Comparison of ENCODE assay signal across 8 cellular contexts in genomic region chr20:62501801-62502495, GRCh38. TPM values are rescaled to one million over a fixed set of nuclear protein-coding genes. Genes with fewer than 3 reads are reported as not detected.
A peak's percentile ranks its signal among the peaks of the same experiment; 100 is the strongest.
DNase-seq lines count a peak whose midpoint lies in the region; ATAC-seq, FAIRE-seq and TF ChIP-seq lines count a peak whose summit lies in the region.

No MANE protein-coding gene starts in this region.

- DNase-seq in A549 (ENCODE audit: low read depth in 1 of 2, low spot score in 1 of 2) (peak in 1 of 2 experiments; percentile 46), HT1080 (ENCODE audit: low read depth) (peak; percentile 71), kidney epithelial cell (ENCODE audit: low read depth) (peak; percentile 98), DMS79 (lab: John Stamatoyannopoulos, UW) (no peak), BE2C (no peak), LoVo (ENCODE audit: low spot score) (no peak)
- peak; percentile 58 for DNase-seq in activated CD8-positive, alpha-beta memory T cell treated with anti-CD3 and anti-CD28 coated beads, Interleukin-2, amount 50 U/mL, for 24 hours (ENCODE audit: extremely low read depth)

- 52% methylated on average over 13 of the region's 13 CpGs for WGBS in A549 (ENCODE audit: missing lambda C conversion rate)

- TF ChIP-seq EP300 in A549 (IDR thresholded peaks at IDR 0.05) = no peak

- 0 out of 3 replicates have a peak overlapping the region, but pooled peaks have one; percentile 8 for H3K4me2 ChIP-seq in A549

- CTCF ChIA-PET in A549 (lab: Yijun Ruan, JAX) = interaction anchor here (0.7 to 3.2 kb wide), 7 partner anchors 14 to 306 kb away, joined by 3 to 25 read pairs (median 5); no protein-coding TSS in a partner anchor

- H3K4me3 ChIP-seq in A549 (no peak overlapping the region), kidney epithelial cell (ENCODE audit: low read depth, low read length) (no peak overlapping the region), BE2C (ENCODE audit: low read depth, low read length) (no peak overlapping the region)

- ATAC-seq in A549 (peak; percentile 12 to 18; a peak in 4 of 6 replicates), GM19467 (IDR thresholded peaks at IDR 0.05; ENCODE audit: unreplicated experiment) (peak; percentile 54)

- H3K27ac ChIP-seq in A549 = peak overlapping the region in 1 of 2 experiments; percentile 57; a peak in 1 of 6 replicates

- POLR2A ChIA-PET in A549 (lab: Yijun Ruan, JAX) = no interaction called here

- TF ChIP-seq CTCF in A549 (IDR thresholded peaks at IDR 0.05) (no peak), kidney epithelial cell (IDR thresholded peaks at IDR 0.05; ENCODE audit: insufficient read depth, low read length, poor library complexity, severe bottlenecking) (no peak), BE2C (IDR thresholded peaks at IDR 0.05; ENCODE audit: low read depth, low read length) (no peak)

- FAIRE-seq in A549 (lab: Jason Lieb, UNC) = no peak

- TF ChIP-seq POLR2A in A549 (IDR thresholded peaks at IDR 0.05; ENCODE audit: low read length) = no peak

- peaks cover 8% of the 10 kb centered on the region; the same call in 2 of the 3 replicates for H3K4me1 ChIP-seq in A549
- H3K4me1 ChIP-seq in BE2C = no peaks in the 10 kb centered on the region

- TF ChIP-seq RAD21 in A549 (conservative IDR thresholded peaks at IDR 0.05 in 1 of 2, IDR thresholded peaks at IDR 0.05 in 1 of 2) = no peak

- no peaks in the 10 kb centered on the region for H3K36me3 ChIP-seq in kidney epithelial cell (ENCODE audit: control insufficient read depth, insufficient read depth, low read length)
- no peaks in the 10 kb centered on the region for H3K36me3 ChIP-seq in BE2C

- peaks cover 2% of the 10 kb centered on the region for H3K27me3 ChIP-seq in kidney epithelial cell (ENCODE audit: control insufficient read depth, insufficient read depth, low read length)
- no peaks in the 10 kb centered on the region for H3K27me3 ChIP-seq in BE2C

- H3K9me3 ChIP-seq in A549 (no peaks in the 10 kb centered on the region), BE2C (no peaks in the 10 kb centered on the region)

TF ChIP-seq in A549, 52 proteins besides CTCF, POLR2A, EP300 and RAD21:
- TF ChIP-seq TP53 (CRISPR knock-in tag; IDR thresholded peaks at IDR 0.05) (no peak), NPAS2 (CRISPR knock-in tag; IDR thresholded peaks at IDR 0.05; ENCODE audit: borderline replicate concordance) (no peak), ATOH8 (CRISPR knock-in tag; IDR thresholded peaks at IDR 0.05; ENCODE audit: low read depth) (no peak), FOSL2 (IDR thresholded peaks at IDR 0.05) (no peak), FOSL2 (CRISPR knock-in tag; IDR thresholded peaks at IDR 0.05) (peak; percentile 26; the same call in 1 of the 2 replicates), PBX3 (IDR thresholded peaks at IDR 0.05) (no peak), SMC3 (IDR thresholded peaks at IDR 0.05) (no peak)

RNA-seq across cellular contexts. Expression of gene GATA5, which starts 26.2 kb away (rescaled TPM):
- 0.21 and 0.22 TPM in 2 replicates for polyA plus RNA-seq in A549 (2011; rRNA removed)
- 0.32 and 0.52 TPM in 2 replicates for polyA plus RNA-seq in A549 (2012; cell fraction: cytosol; rRNA removed)
- 0.28 and 0.49 TPM in 2 replicates for polyA plus RNA-seq in A549 (2012; cell fraction: nucleus; rRNA removed)
- polyA plus RNA-seq in A549 (2017; fragmentation: RNase III; extraction: RNeasy Plus Mini Kit Qiagen cat#74134 plus additional on column Dnase treatment) = 0.45 to 0.82 TPM (median 0.72 TPM) in 3 replicates
- 0.29 TPM in 2 replicates for polyA minus RNA-seq in A549 (2011; rRNA and poly(A)+ RNA removed)
- not detected in 2 replicates for total RNA-seq in HT1080 (2014; rRNA removed; shearing (Covaris generic))
- polyA plus RNA-seq in HT1080 (2015; cell fraction: cytosol; rRNA removed) = not detected in 2 replicates
- not detected in 2 replicates for polyA plus RNA-seq in HT1080 (2015; cell fraction: nucleus; rRNA removed)
- total RNA-seq in kidney epithelial cell = 0.27 TPM in 1 of 2 replicates, not detected in the other
- polyA plus RNA-seq in BE2C (2012; ENCODE audit: insufficient read depth, insufficient read length, low read depth) = 0.34 TPM

Comparison
In these comparisons a context has a peak if more than half of its experiments do, and no peak if none do; other contexts are left out.
1. DNase-seq: peak in HT1080 (single experiment), activated CD8-positive, alpha-beta memory T cell treated with anti-CD3 and anti-CD28 coated beads, Interleukin-2, amount 50 U/mL, for 24 hours (single experiment) and kidney epithelial cell (single experiment); none in DMS79 (single experiment), BE2C (single experiment) and LoVo (single experiment).